Comparison of ENCODE assay signal across 15 cellular contexts in the genomic region with DNA sequence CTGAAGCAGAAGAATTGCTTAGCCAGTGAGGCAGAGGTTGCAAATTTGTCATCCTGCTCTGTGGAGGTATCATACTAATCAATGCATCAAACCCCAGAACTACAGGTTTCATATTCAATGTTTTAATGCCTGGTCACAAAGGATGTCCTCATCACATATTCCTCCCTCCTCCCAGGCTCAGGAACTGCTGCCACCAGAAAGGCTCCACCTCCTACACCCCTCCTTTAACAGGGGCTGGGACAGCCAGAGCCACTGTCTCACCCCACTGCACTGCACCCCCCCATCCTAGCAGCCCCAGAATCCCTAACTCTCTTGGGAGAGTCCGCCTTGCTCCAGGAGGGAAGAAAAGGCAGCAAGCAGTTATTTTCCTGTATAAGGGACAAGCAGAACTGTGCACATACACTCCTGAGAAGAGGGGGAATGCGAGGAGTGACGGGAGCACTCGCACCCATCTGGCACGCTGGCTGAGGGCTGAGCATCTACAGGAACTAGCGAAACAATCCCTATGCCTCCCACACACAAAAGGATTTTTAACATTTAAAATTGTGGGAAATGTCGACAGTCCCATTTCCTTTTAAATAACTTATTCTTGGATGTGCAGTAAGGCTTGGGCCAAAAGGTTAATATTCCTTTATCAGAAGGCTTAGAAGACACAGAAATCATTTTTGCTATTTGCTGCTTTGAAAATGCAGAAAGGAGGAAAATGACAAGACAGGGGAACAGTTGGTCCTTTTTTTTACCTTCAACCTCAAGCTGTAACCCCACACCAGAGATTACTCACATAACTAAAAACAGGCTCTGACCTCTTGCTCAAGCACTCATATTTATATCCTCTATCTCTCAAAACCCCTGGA. TPM values are rescaled to one million over a fixed set of nuclear protein-coding genes. Genes with fewer than 3 reads are reported as not detected.
DNase-seq lines count a peak whose midpoint lies in the region; ATAC-seq and FAIRE-seq lines count a peak whose summit lies in the region.
"Had no signal": no experiment of that assay in that cellular context is flagged by ENCODE, and none has a peak within 500 bp of the region (broad histone marks: within the 10 kb centered on the region; RNA-seq: fewer than 3 reads in every experiment).

No MANE protein-coding gene starts in this region.

- peak overlapping the region; percentile 51 for H3K27ac Mint-ChIP-seq in activated T-helper 1 cell treated with anti-CD3 and anti-CD28 coated beads, Interleukin-12 subunit alpha, Interleukin-12 subunit beta, Interleukin-2, Interleukin-4 antibody, amounts not matched to agents 30 ng/mL and 10 ng/mL and 1 ng/mL, durations not matched to agents 14 hours and 24 hours and 36 hours
- H3K27ac Mint-ChIP-seq: activated CD4-positive, alpha-beta T cell treated with anti-CD3 and anti-CD28 coated beads, Interleukin-2, amount 10 ng/mL, durations not matched to agents 7 days and 5 days; activated naive CD4-positive, alpha-beta T cell treated with anti-CD3 and anti-CD28 coated beads, Interleukin-2, amount 50 U/mL, for 24 hours had no signal

- DNase-seq in GM18507 (ENCODE audit: extremely low spot score, insufficient read length, low read depth) (no peak), NK-92 (lab: John Stamatoyannopoulos, UW; ENCODE audit: unreplicated experiment) (no peak), HK-2 (ENCODE audit: unreplicated experiment) (no peak), Ammon's horn (ENCODE audit: low spot score) (no peak)
- no peak for DNase-seq in activated T-helper 1 cell treated with anti-CD3 and anti-CD28 coated beads, Interleukin-12 subunit alpha, Interleukin-12 subunit beta, Interleukin-2, Interleukin-4 antibody, amounts not matched to agents 30 ng/mL and 10 ng/mL and 1 ng/mL, durations not matched to agents 14 hours and 24 hours and 36 hours (ENCODE audit: low spot score)
- DNase-seq: activated CD4-positive, alpha-beta T cell treated with anti-CD3 and anti-CD28 coated beads, Interleukin-2, amount 10 ng/mL, durations not matched to agents 7 days and 5 days; CD4-positive, alpha-beta memory T cell; effector memory CD8-positive, alpha-beta T cell; naive thymus-derived CD8-positive, alpha-beta T cell; stimulated activated CD4-positive, alpha-beta T cell treated with anti-CD3 and anti-CD28 coated beads, Interleukin-2, amount 100 ng/mL, for 24 hours had no signal

- H3K27me3 Mint-ChIP-seq in activated T-helper 1 cell treated with anti-CD3 and anti-CD28 coated beads, Interleukin-12 subunit alpha, Interleukin-12 subunit beta, Interleukin-2, Interleukin-4 antibody, amounts not matched to agents 30 ng/mL and 10 ng/mL and 1 ng/mL, durations not matched to agents 14 hours and 24 hours and 36 hours (ENCODE audit: insufficient read depth) = no peaks in the 10 kb centered on the region
- H3K27me3 Mint-ChIP-seq: activated CD4-positive, alpha-beta T cell treated with anti-CD3 and anti-CD28 coated beads, Interleukin-2, amount 10 ng/mL, durations not matched to agents 7 days and 5 days; activated naive CD4-positive, alpha-beta T cell treated with anti-CD3 and anti-CD28 coated beads, Interleukin-2, amount 50 U/mL, for 24 hours; CD4-positive, alpha-beta memory T cell; effector memory CD8-positive, alpha-beta T cell; naive thymus-derived CD8-positive, alpha-beta T cell had no signal

- peaks cover 33% of the 10 kb centered on the region for H3K4me1 Mint-ChIP-seq in activated T-helper 1 cell treated with anti-CD3 and anti-CD28 coated beads, Interleukin-12 subunit alpha, Interleukin-12 subunit beta, Interleukin-2, Interleukin-4 antibody, amounts not matched to agents 30 ng/mL and 10 ng/mL and 1 ng/mL, durations not matched to agents 14 hours and 24 hours and 36 hours (ENCODE audit: low read depth)

- H3K9me3 Mint-ChIP-seq in activated T-helper 1 cell treated with anti-CD3 and anti-CD28 coated beads, Interleukin-12 subunit alpha, Interleukin-12 subunit beta, Interleukin-2, Interleukin-4 antibody, amounts not matched to agents 30 ng/mL and 10 ng/mL and 1 ng/mL, durations not matched to agents 14 hours and 24 hours and 36 hours = peaks cover 3% of the 10 kb centered on the region
- H3K9me3 Mint-ChIP-seq: effector memory CD8-positive, alpha-beta T cell; naive thymus-derived CD8-positive, alpha-beta T cell had no signal

- H3K4me3 Mint-ChIP-seq in activated T-helper 1 cell treated with anti-CD3 and anti-CD28 coated beads, Interleukin-12 subunit alpha, Interleukin-12 subunit beta, Interleukin-2, Interleukin-4 antibody, amounts not matched to agents 30 ng/mL and 10 ng/mL and 1 ng/mL, durations not matched to agents 14 hours and 24 hours and 36 hours = no peak overlapping the region
- H3K4me3 Mint-ChIP-seq: activated CD4-positive, alpha-beta T cell treated with anti-CD3 and anti-CD28 coated beads, Interleukin-2, amount 10 ng/mL, durations not matched to agents 7 days and 5 days; activated naive CD4-positive, alpha-beta T cell treated with anti-CD3 and anti-CD28 coated beads, Interleukin-2, amount 50 U/mL, for 24 hours; CD4-positive, alpha-beta memory T cell; effector memory CD8-positive, alpha-beta T cell; naive thymus-derived CD8-positive, alpha-beta T cell had no signal

- peak overlapping the region; percentile 62 for H3K27ac ChIP-seq in layer of hippocampus (ENCODE audit: low read depth, low read length)
- H3K27ac ChIP-seq: SJSA1 had no signal

- ATAC-seq in HG02759 (IDR thresholded peaks at IDR 0.05; ENCODE audit: unreplicated experiment) (peak; percentile 32), GM18861 (IDR thresholded peaks at IDR 0.05; ENCODE audit: unreplicated experiment) (no peak)
- ATAC-seq: effector memory CD8-positive, alpha-beta T cell; naive thymus-derived CD8-positive, alpha-beta T cell had no signal

- H3K36me3 Mint-ChIP-seq in activated T-helper 1 cell treated with anti-CD3 and anti-CD28 coated beads, Interleukin-12 subunit alpha, Interleukin-12 subunit beta, Interleukin-2, Interleukin-4 antibody, amounts not matched to agents 30 ng/mL and 10 ng/mL and 1 ng/mL, durations not matched to agents 14 hours and 24 hours and 36 hours (ENCODE audit: low read depth) = peaks cover 7% of the 10 kb centered on the region

- intact Hi-C loops in activated T-helper 1 cell treated with anti-CD3 and anti-CD28 coated beads, Interleukin-12 subunit alpha, Interleukin-12 subunit beta, Interleukin-2, Interleukin-4 antibody, amounts not matched to agents 30 ng/mL and 10 ng/mL and 1 ng/mL, durations not matched to agents 14 hours and 24 hours and 36 hours (cut with micrococcal nuclease) = loop anchor here (1.0 to 10.0 kb wide), 2 partner anchors 10 to 846 kb away; no protein-coding TSS in a partner anchor

- peak; percentile 5 for FAIRE-seq in GM18507 (lab: Jason Lieb, UNC)

- H3K27me3 ChIP-seq in layer of hippocampus (ENCODE audit: control insufficient read depth, insufficient read depth, low read length) = no peaks in the 10 kb centered on the region
- H3K27me3 ChIP-seq: SJSA1 had no signal

RNA-seq across cellular contexts. Expression of a gene that starts 27.8 kb away (rescaled TPM):
- 9.0 and 10.1 TPM in 2 replicates for total RNA-seq in activated T-helper 1 cell treated with anti-CD3 and anti-CD28 coated beads, Interleukin-12 subunit alpha, Interleukin-12 subunit beta, Interleukin-2, Interleukin-4 antibody, amounts not matched to agents 30 ng/mL and 10 ng/mL and 1 ng/mL, durations not matched to agents 14 hours and 24 hours and 36 hours
